18 cellular contexts compared by ENCODE assay signal in genomic region chr5:74376187-74376586, GRCh38.
DNase-seq lines count a peak whose midpoint lies in the region; ATAC-seq, FAIRE-seq and TF ChIP-seq lines count a peak whose summit lies in the region.
"Had no signal": no experiment of that assay in that cellular context is flagged by ENCODE, and none has a peak within 500 bp of the region (broad histone marks: within the 10 kb centered on the region; RNA-seq: fewer than 3 reads in every experiment).

No MANE protein-coding gene starts in this region.

- H3K27ac ChIP-seq in GM12878 (ENCODE audit: control insufficient read depth, insufficient read depth) (no peak overlapping the region), trophoblast cell (ENCODE audit: low read depth, low read length) (no peak overlapping the region)
- H3K27ac ChIP-seq: C4-2B, HL-60, SJCRH30 had no signal

- TF ChIP-seq POLR2A in GM12878 (IDR thresholded peaks at IDR 0.05; ENCODE audit: low read depth, low read length), result no peak

- no peak overlapping the region for H4K91ac ChIP-seq in trophoblast cell (ENCODE audit: low read depth, low read length)

- H3K9me3 Mint-ChIP-seq in mesothelial cell of epicardium, result no peaks in the 10 kb centered on the region

- no peak overlapping the region for H3K9ac ChIP-seq in GM12878 (ENCODE audit: control insufficient read depth, insufficient read depth, low read length)
- H3K9ac ChIP-seq in trophoblast cell (ENCODE audit: low read length), result no peak overlapping the region

- WGBS in GM12878 (ENCODE audit: insufficient coverage, insufficient replicate concordance, low lambda C conversion rate, missing lambda C conversion rate), result 0% methylated on average over 1 of the region's 1 CpG
- no CpG with 5 or more reads among the region's 1 CpG for WGBS in trophoblast cell (ENCODE audit: extremely low coverage, insufficient coverage, insufficient read length)

- no peak overlapping the region for H3K23ac ChIP-seq in trophoblast cell (ENCODE audit: low read length)

- H3K4ac ChIP-seq in trophoblast cell (ENCODE audit: low read depth, low read length), result no peak overlapping the region

- H3K14ac ChIP-seq in trophoblast cell (ENCODE audit: low read length), result no peak overlapping the region

- H2BK12ac ChIP-seq in trophoblast cell (ENCODE audit: low read length), result no peak overlapping the region

- RAD21 ChIA-PET in GM12878 (lab: Charles Lee; ENCODE audit: unreplicated experiment), result no interaction called here

- CTCF ChIA-PET in GM12878 (lab: Yijun Ruan, JAX), result no interaction called here

- no peaks in the 10 kb centered on the region for H3K27me3 Mint-ChIP-seq in mesothelial cell of epicardium (ENCODE audit: low read depth)

- H4K8ac ChIP-seq in trophoblast cell (ENCODE audit: low read depth, low read length), result no peak overlapping the region

- H3K4me2 ChIP-seq in GM12878 (ENCODE audit: control insufficient read depth, insufficient read depth) (no peak overlapping the region), trophoblast cell (ENCODE audit: low read length) (no peak overlapping the region)

- no peaks in the 10 kb centered on the region for H4K20me1 ChIP-seq in GM12878 (ENCODE audit: control insufficient read depth, insufficient read depth)

- TF ChIP-seq EP300 in GM12878 (IDR thresholded peaks at IDR 0.05; ENCODE audit: borderline replicate concordance in 1 of 2, control insufficient read depth in 1 of 2, low read depth in 2 of 2, low read length in 2 of 2), result no peak

- H3K4me3 ChIP-seq in GM12878 (no peak overlapping the region), trophoblast cell (ENCODE audit: low read depth, low read length) (no peak overlapping the region)
- H3K4me3 ChIP-seq: SJCRH30 had no signal

- no peaks in the 10 kb centered on the region for H3K4me1 ChIP-seq in GM12878 (ENCODE audit: control insufficient read depth, insufficient read depth, low read length)
- H3K4me1 ChIP-seq in trophoblast cell (ENCODE audit: control insufficient read depth in 1 of 2, insufficient read depth in 2 of 2, low read length in 2 of 2), result peaks cover 7 to 24% of the 10 kb centered on the region in 2 experiments

- peak; percentile 76 for ATAC-seq in GM12878
- ATAC-seq: PC-3 had no signal

- no peak for TF ChIP-seq CTCF in GM12878 (IDR thresholded peaks at IDR 0.05 in 2 of 3, conservative IDR thresholded peaks at IDR 0.05 in 1 of 3; ENCODE audit: control insufficient read depth in 2 of 3, extremely low read depth in 1 of 3, insufficient read depth in 1 of 3, low read depth in 3 of 3, low read length in 3 of 3)
- no peak for TF ChIP-seq CTCF in mesothelial cell of epicardium (IDR thresholded peaks at IDR 0.05; ENCODE audit: unreplicated experiment)

- in situ Hi-C loops in GM12878 (cut with MboI), result no loop called here

- H2AK5ac ChIP-seq in trophoblast cell (ENCODE audit: low read length), result no peak overlapping the region

- H3K4me1 Mint-ChIP-seq in mesothelial cell of epicardium, result peaks cover 23% of the 10 kb centered on the region

- H3K79me2 ChIP-seq in GM12878 (ENCODE audit: control insufficient read depth, insufficient read depth, low read length) (no peaks in the 10 kb centered on the region), trophoblast cell (ENCODE audit: control insufficient read depth, insufficient read depth, low read length, poor library complexity) (no peaks in the 10 kb centered on the region)

- peaks cover 18% of the 10 kb centered on the region for H3K79me1 ChIP-seq in trophoblast cell (ENCODE audit: low read length)

- H3K36me3 ChIP-seq in GM12878 (ENCODE audit: control insufficient read depth in 2 of 2, insufficient read depth in 2 of 2, low read length in 1 of 2) (no peaks in the 10 kb centered on the region), trophoblast cell (ENCODE audit: control insufficient read depth in 1 of 2, insufficient read depth in 2 of 2, low read length in 2 of 2) (no peaks in the 10 kb centered on the region)
- H3K36me3 ChIP-seq: SJCRH30 had no signal

- no peak overlapping the region for H3K4me3 Mint-ChIP-seq in mesothelial cell of epicardium

- DNase-seq in GM18507 (ENCODE audit: extremely low spot score, insufficient read length, low read depth) (no peak), MV-4-11 (lab: John Stamatoyannopoulos, UW) (peak; percentile 49), GM12878 (ENCODE audit: low read depth, low spot score) (no peak), trophoblast cell (no peak), mesothelial cell of epicardium (ENCODE audit: low spot score in 2 of 2, unreplicated experiment in 2 of 2) (no peak), middle frontal gyrus (ENCODE audit: extremely low spot score, low spot score) (no peak), SKM-1 (lab: John Stamatoyannopoulos, UW; ENCODE audit: unreplicated experiment) (no peak)
- DNase-seq: Caco-2, DMS153, H7, NCI-H1048, NCI-H146, NCI-H526 treated with DMSO at 0.1 percent for 48 hours, PC-3, SJCRH30 had no signal

- intact Hi-C loops in GM12878 (cut with micrococcal nuclease; ENCODE audit: unreplicated experiment), result no loop called here

- H3K9me3 ChIP-seq in GM12878 (replicated peaks; ENCODE audit: control insufficient read depth, insufficient read depth, low read length) (no peaks in the 10 kb centered on the region; the same call in 2 of the 3 replicates), trophoblast cell (ENCODE audit: insufficient read depth, low read depth, low read length) (no peaks in the 10 kb centered on the region)
- H3K9me3 ChIP-seq: SJCRH30 had no signal

- no peak overlapping the region for H2BK5ac ChIP-seq in trophoblast cell (ENCODE audit: low read depth, low read length, poor library complexity)

- H2AFZ ChIP-seq in GM12878 (ENCODE audit: control insufficient read depth, low read depth, low read length), result no peak overlapping the region
- no peak overlapping the region for H2AFZ ChIP-seq in trophoblast cell (ENCODE audit: insufficient read depth, low read length, poor library complexity)

- SMC1A ChIA-PET in GM12878 (lab: Charles Lee; ENCODE audit: uncharacterized antibody, unreplicated experiment), result interaction anchor here (1.1 kb wide), 1 partner anchor 44 kb away, joined by 3 read pairs; no protein-coding TSS in a partner anchor

- POLR2A ChIA-PET in GM12878 (lab: Charles Lee), result no interaction called here

- no peaks in the 10 kb centered on the region for H3K27me3 ChIP-seq in GM12878 (replicated peaks in 1 of 2; ENCODE audit: control insufficient read depth in 2 of 2, insufficient read depth in 2 of 2, low read length in 1 of 2)
- H3K27me3 ChIP-seq in trophoblast cell (ENCODE audit: insufficient read depth, low read length), result no peaks in the 10 kb centered on the region
- H3K27me3 ChIP-seq: SJCRH30 had no signal

- no peak for TF ChIP-seq RAD21 in GM12878 (IDR thresholded peaks at IDR 0.05; ENCODE audit: insufficient read depth, low read depth, low read length)

- BruUV-seq in GM12878 (replicated peaks; lab: Mats Ljungman, UMichigan), result no TSS peak

- peak overlapping the region; percentile 18 for H2BK120ac ChIP-seq in trophoblast cell (ENCODE audit: insufficient read depth, low read length, poor library complexity)

- H3K18ac ChIP-seq in trophoblast cell (ENCODE audit: low read length), result no peak overlapping the region

- H3K27ac Mint-ChIP-seq in mesothelial cell of epicardium, result no peak overlapping the region

- no peaks in the 10 kb centered on the region for H3K36me3 Mint-ChIP-seq in mesothelial cell of epicardium

- no peak overlapping the region for H4K12ac ChIP-seq in trophoblast cell (ENCODE audit: low read depth, low read length)

- FAIRE-seq in GM18507 (lab: Jason Lieb, UNC), result peak; percentile 69
- FAIRE-seq in GM12878 (lab: Jason Lieb, UNC), result no peak
- FAIRE-seq: HTR-8/SVneo had no signal

TF ChIP-seq in GM12878, 131 proteins besides CTCF, POLR2A, EP300 and RAD21:
- TF ChIP-seq GABPA (IDR thresholded peaks at IDR 0.05; ENCODE audit: low read depth), result no peak
- TF ChIP-seq CBX5 (IDR thresholded peaks at IDR 0.05; ENCODE audit: low read depth), result no peak
- TF ChIP-seq, protein P1, sequence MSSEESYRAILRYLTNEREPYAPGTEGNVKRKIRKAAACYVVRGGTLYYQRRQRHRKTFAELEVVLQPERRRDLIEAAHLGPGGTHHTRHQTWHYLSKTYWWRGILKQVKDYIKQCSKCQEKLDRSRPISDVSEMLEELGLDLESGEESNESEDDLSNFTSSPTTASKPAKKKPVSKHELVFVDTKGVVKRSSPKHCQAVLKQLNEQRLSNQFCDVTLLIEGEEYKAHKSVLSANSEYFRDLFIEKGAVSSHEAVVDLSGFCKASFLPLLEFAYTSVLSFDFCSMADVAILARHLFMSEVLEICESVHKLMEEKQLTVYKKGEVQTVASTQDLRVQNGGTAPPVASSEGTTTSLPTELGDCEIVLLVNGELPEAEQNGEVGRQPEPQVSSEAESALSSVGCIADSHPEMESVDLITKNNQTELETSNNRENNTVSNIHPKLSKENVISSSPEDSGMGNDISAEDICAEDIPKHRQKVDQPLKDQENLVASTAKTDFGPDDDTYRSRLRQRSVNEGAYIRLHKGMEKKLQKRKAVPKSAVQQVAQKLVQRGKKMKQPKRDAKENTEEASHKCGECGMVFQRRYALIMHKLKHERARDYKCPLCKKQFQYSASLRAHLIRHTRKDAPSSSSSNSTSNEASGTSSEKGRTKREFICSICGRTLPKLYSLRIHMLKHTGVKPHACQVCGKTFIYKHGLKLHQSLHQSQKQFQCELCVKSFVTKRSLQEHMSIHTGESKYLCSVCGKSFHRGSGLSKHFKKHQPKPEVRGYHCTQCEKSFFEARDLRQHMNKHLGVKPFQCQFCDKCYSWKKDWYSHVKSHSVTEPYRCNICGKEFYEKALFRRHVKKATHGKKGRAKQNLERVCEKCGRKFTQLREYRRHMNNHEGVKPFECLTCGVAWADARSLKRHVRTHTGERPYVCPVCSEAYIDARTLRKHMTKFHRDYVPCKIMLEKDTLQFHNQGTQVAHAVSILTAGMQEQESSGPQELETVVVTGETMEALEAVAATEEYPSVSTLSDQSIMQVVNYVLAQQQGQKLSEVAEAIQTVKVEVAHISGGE (CRISPR knock-in tag; IDR thresholded peaks at IDR 0.05), result no peak
- TF ChIP-seq IKZF1 (conservative IDR thresholded peaks at IDR 0.05), result 0 out of 2 replicates have a peak, but pooled peaks have one; percentile 18
